In genomic region chr6:1702580-1703051, GRCh38 we compare ENCODE assay signal across 20 cellular contexts.
DNase-seq lines count a peak whose midpoint lies in the region; ATAC-seq and TF ChIP-seq lines count a peak whose summit lies in the region.
"Had no signal": no experiment of that assay in that cellular context is flagged by ENCODE, and none has a peak within 500 bp of the region (broad histone marks: within the 10 kb centered on the region; RNA-seq: fewer than 3 reads in every experiment).

No MANE protein-coding gene starts in this region.

- no peaks in the 10 kb centered on the region for H3K27me3 Mint-ChIP-seq in osteocyte (ENCODE audit: unreplicated experiment)
- H3K27me3 Mint-ChIP-seq in naive thymus-derived CD8-positive, alpha-beta T cell, result no peaks in the 10 kb centered on the region
- H3K27me3 Mint-ChIP-seq: activated CD4-positive, alpha-beta memory T cell treated with anti-CD3 and anti-CD28 coated beads, Interleukin-2, amount 10 ng/mL, durations not matched to agents 7 days and 5 days; activated T-cell treated with anti-CD3 and anti-CD28 coated beads, Interleukin-2, amount 50 U/mL, for 24 hours; CD4-positive, alpha-beta memory T cell had no signal

- ATAC-seq in HG02973 (IDR thresholded peaks at IDR 0.05; ENCODE audit: unreplicated experiment), result no peak
- ATAC-seq in HG02610 (IDR thresholded peaks at IDR 0.05; ENCODE audit: unreplicated experiment), result no peak
- no peak for ATAC-seq in naive thymus-derived CD8-positive, alpha-beta T cell
- ATAC-seq: A549, body of pancreas had no signal

- H3K4me3 ChIP-seq in esophagus muscularis mucosa, result no peak overlapping the region
- H3K4me3 ChIP-seq: A549, body of pancreas, colonic mucosa had no signal

- H3K27ac ChIP-seq in esophagus muscularis mucosa (replicated peaks in 1 of 4), result peak overlapping the region; percentile 45 to 76 (median 64)
- H3K27ac ChIP-seq: A549, body of pancreas, colonic mucosa had no signal

- 78% methylated on average over 8 of the region's 8 CpGs for WGBS in esophagus muscularis mucosa

- DNase-seq in A172 (ENCODE audit: low spot score) (peak; percentile 23), HuH-7.5 (ENCODE audit: low spot score) (peak; percentile 28), esophagus muscularis mucosa (ENCODE audit: extremely low spot score) (no peak), osteocyte (ENCODE audit: extremely low spot score, unreplicated experiment) (peak; percentile 73), NCI-H2227 treated with DMSO at 0.1 percent for 48 hours (lab: John Stamatoyannopoulos, UW) (no peak)
- no peak for DNase-seq in naive thymus-derived CD8-positive, alpha-beta T cell
- DNase-seq: activated CD4-positive, alpha-beta memory T cell treated with anti-CD3 and anti-CD28 coated beads, Interleukin-2, amount 10 ng/mL, durations not matched to agents 7 days and 5 days; activated naive CD4-positive, alpha-beta T cell treated with anti-CD3 and anti-CD28 coated beads, Interleukin-2, amount 50 U/mL, for 16 hours; activated T-cell treated with anti-CD3 and anti-CD28 coated beads, Interleukin-2, amount 50 U/mL, for 24 hours; body of pancreas; CD4-positive, alpha-beta memory T cell; colonic mucosa; DMS79; NCI-H187; NCI-H510A treated with DMSO at 0.1 percent for 48 hours; Right ventricle myocardium superior; stimulated activated CD4-positive, alpha-beta T cell treated with anti-CD3 and anti-CD28 coated beads, Interleukin-2, amount 100 ng/mL, for 48 hours had no signal

- no peaks in the 10 kb centered on the region for H3K9me3 Mint-ChIP-seq in osteocyte (ENCODE audit: unreplicated experiment)
- H3K9me3 Mint-ChIP-seq in naive thymus-derived CD8-positive, alpha-beta T cell, result no peaks in the 10 kb centered on the region
- H3K9me3 Mint-ChIP-seq: activated CD4-positive, alpha-beta memory T cell treated with anti-CD3 and anti-CD28 coated beads, Interleukin-2, amount 10 ng/mL, durations not matched to agents 7 days and 5 days; activated T-cell treated with anti-CD3 and anti-CD28 coated beads, Interleukin-2, amount 50 U/mL, for 24 hours; CD4-positive, alpha-beta memory T cell had no signal

- H3K9me3 ChIP-seq in esophagus muscularis mucosa, result no peaks in the 10 kb centered on the region
- H3K9me3 ChIP-seq: A549, body of pancreas, colonic mucosa had no signal

- no peaks in the 10 kb centered on the region for H3K27me3 ChIP-seq in esophagus muscularis mucosa
- H3K27me3 ChIP-seq: body of pancreas, colonic mucosa had no signal

- POLR2A ChIA-PET in naive thymus-derived CD8-positive, alpha-beta T cell (lab: Charles Lee), result no interaction called here

- TF ChIP-seq POLR2A in esophagus muscularis mucosa (IDR thresholded peaks at IDR 0.05; ENCODE audit: low read depth), result no peak

- H3K4me1 ChIP-seq in esophagus muscularis mucosa, result peaks cover 0 to 16% (median 14%) of the 10 kb centered on the region in 4 donors
- H3K4me1 ChIP-seq: A549, body of pancreas, colonic mucosa had no signal

- no peak for TF ChIP-seq CTCF in esophagus muscularis mucosa (IDR thresholded peaks at IDR 0.05)
- TF ChIP-seq CTCF in osteocyte (IDR thresholded peaks at IDR 0.05), result no peak

- H3K4me1 Mint-ChIP-seq in osteocyte (ENCODE audit: unreplicated experiment), result peaks cover 60% of the 10 kb centered on the region
- peaks cover 0 to 9% (median 4%) of the 10 kb centered on the region in 4 donors for H3K4me1 Mint-ChIP-seq in naive thymus-derived CD8-positive, alpha-beta T cell
- H3K4me1 Mint-ChIP-seq: activated CD4-positive, alpha-beta memory T cell treated with anti-CD3 and anti-CD28 coated beads, Interleukin-2, amount 10 ng/mL, durations not matched to agents 7 days and 5 days; CD4-positive, alpha-beta memory T cell had no signal

- peak overlapping the region; percentile 92 for H3K27ac Mint-ChIP-seq in osteocyte (ENCODE audit: unreplicated experiment)
- peak overlapping the region in 2 of 10 donors; percentile 23 to 47 for H3K27ac Mint-ChIP-seq in naive thymus-derived CD8-positive, alpha-beta T cell
- H3K27ac Mint-ChIP-seq: activated CD4-positive, alpha-beta memory T cell treated with anti-CD3 and anti-CD28 coated beads, Interleukin-2, amount 10 ng/mL, durations not matched to agents 7 days and 5 days; activated T-cell treated with anti-CD3 and anti-CD28 coated beads, Interleukin-2, amount 50 U/mL, for 24 hours had no signal

- TF ChIP-seq EP300 in esophagus muscularis mucosa (IDR thresholded peaks at IDR 0.05), result no peak

- H3K36me3 Mint-ChIP-seq in osteocyte (ENCODE audit: unreplicated experiment), result no peaks in the 10 kb centered on the region
- H3K36me3 Mint-ChIP-seq in naive thymus-derived CD8-positive, alpha-beta T cell, result peaks cover 0 to 6% (median 0%) of the 10 kb centered on the region in 3 donors

- no peak overlapping the region for H3K4me3 Mint-ChIP-seq in osteocyte (ENCODE audit: unreplicated experiment)
- H3K4me3 Mint-ChIP-seq in naive thymus-derived CD8-positive, alpha-beta T cell, result no peak overlapping the region
- H3K4me3 Mint-ChIP-seq: activated CD4-positive, alpha-beta memory T cell treated with anti-CD3 and anti-CD28 coated beads, Interleukin-2, amount 10 ng/mL, durations not matched to agents 7 days and 5 days; activated T-cell treated with anti-CD3 and anti-CD28 coated beads, Interleukin-2, amount 50 U/mL, for 24 hours; CD4-positive, alpha-beta memory T cell had no signal

- H3K36me3 ChIP-seq in esophagus muscularis mucosa, result no peaks in the 10 kb centered on the region
- H3K36me3 ChIP-seq: colonic mucosa had no signal

- intact Hi-C loops in esophagus muscularis mucosa (cut with DNase I), result no loop called here

Comparison
In these comparisons a context has a peak if more than half of its experiments do, and no peak if none do; other contexts are left out.
1. DNase-seq: peak in A172 (single experiment), HuH-7.5 (single experiment) and osteocyte (single experiment); none in esophagus muscularis mucosa (single experiment), naive thymus-derived CD8-positive, alpha-beta T cell (0 of 10) and NCI-H2227 treated with DMSO at 0.1 percent for 48 hours (single experiment).